9 cellular contexts compared by ENCODE assay signal in the genomic region with DNA sequence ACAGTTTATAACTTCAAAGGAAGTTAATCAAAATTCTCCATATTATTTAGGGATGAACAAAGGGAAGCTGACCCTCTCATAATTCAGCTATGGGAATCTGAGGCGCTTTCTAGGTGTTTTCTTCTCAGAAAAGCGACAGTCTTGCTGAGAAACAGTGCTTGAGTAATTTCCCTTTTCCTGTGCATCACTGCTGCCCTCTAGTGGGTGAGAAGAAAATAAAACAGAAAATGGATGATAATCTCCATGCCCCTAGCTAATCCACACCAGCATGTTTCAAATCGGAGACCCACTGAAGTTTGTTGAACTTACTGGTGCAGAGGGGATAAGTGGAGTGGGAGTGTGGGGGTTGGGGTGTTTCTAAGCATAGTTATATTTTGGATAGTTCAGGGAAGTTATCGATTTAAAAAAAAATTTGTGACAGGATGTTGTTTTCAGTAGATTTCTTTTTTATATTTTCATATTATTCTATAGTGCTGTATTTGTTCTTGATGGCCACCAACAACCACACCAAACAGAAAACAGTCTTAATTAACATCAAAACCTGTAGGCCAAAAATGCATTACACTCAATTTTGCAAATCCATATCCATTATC. TPM values are rescaled to one million over a fixed set of nuclear protein-coding genes. Genes with fewer than 3 reads are reported as not detected.
DNase-seq lines count a peak whose midpoint lies in the region; ATAC-seq and TF ChIP-seq lines count a peak whose summit lies in the region.
"Had no signal": no experiment of that assay in that cellular context is flagged by ENCODE, and none has a peak within 500 bp of the region (broad histone marks: within the 10 kb centered on the region; RNA-seq: fewer than 3 reads in every experiment).

No MANE protein-coding gene starts in this region.

- H3K23ac ChIP-seq in IMR-90 (ENCODE audit: low read depth, low read length): no peak overlapping the region

- H3K79me1 ChIP-seq in IMR-90 (ENCODE audit: low read depth in 1 of 2, low read length in 2 of 2): no peaks in the 10 kb centered on the region

- H3K4ac ChIP-seq in IMR-90 (ENCODE audit: low read depth, low read length): no peak overlapping the region

- H3K4me1 ChIP-seq in IMR-90 (ENCODE audit: control insufficient read depth, insufficient read depth, low read length) (no peaks in the 10 kb centered on the region), Panc1 (ENCODE audit: control insufficient read depth, insufficient read depth, low read length) (no peaks in the 10 kb centered on the region), tibial artery (no peaks in the 10 kb centered on the region)

- POLR2A ChIA-PET in AG04450 (lab: Yijun Ruan, JAX): no interaction called here
- POLR2A ChIA-PET in IMR-90 (lab: Charles Lee; ENCODE audit: unreplicated experiment): no interaction called here
- POLR2A ChIA-PET in Panc1 (lab: Charles Lee): no interaction called here

- H2AFZ ChIP-seq in IMR-90 (replicated peaks; ENCODE audit: low read length, poor library complexity): no peak overlapping the region

- H4K20me1 ChIP-seq in IMR-90 (ENCODE audit: insufficient read depth, low read length): no peaks in the 10 kb centered on the region

- BruUV-seq in IMR-90 (replicated peaks; lab: Mats Ljungman, UMichigan): no TSS peak
- BruUV-seq in Panc1 (replicated peaks; lab: Mats Ljungman, UMichigan): no TSS peak

- H4K5ac ChIP-seq in IMR-90 (ENCODE audit: low read depth, low read length): no peak overlapping the region

- H3K56ac ChIP-seq in IMR-90 (ENCODE audit: extremely low read depth, insufficient read depth, low read length): no peak overlapping the region

- in situ Hi-C loops in IMR-90 (cut with MboI; ENCODE audit: low sequenced_read_pairs): no loop called here
- in situ Hi-C loops in Panc1 (cut with HindIII; ENCODE audit: low pct_unique_long_range_greater_than_20kb, low sequenced_read_pairs): no loop called here

- H4K91ac ChIP-seq in IMR-90 (ENCODE audit: insufficient read depth, low read depth, low read length): no peak overlapping the region

- H2BK20ac ChIP-seq in IMR-90 (ENCODE audit: low read depth, low read length): no peak overlapping the region

- H2BK5ac ChIP-seq in IMR-90 (ENCODE audit: low read depth, low read length, poor library complexity, severe bottlenecking): no peak overlapping the region

- H3K4me2 ChIP-seq in IMR-90 (ENCODE audit: low read depth, low read length): peak overlapping the region; percentile 55; the same call in 1 of the 2 replicates

- H3K9ac ChIP-seq in IMR-90 (ENCODE audit: low read depth, low read length): no peak overlapping the region

- peak; percentile 79 for TF ChIP-seq CTCF in AG04450 (IDR thresholded peaks at IDR 0.05; ENCODE audit: low read depth, low read length)
- TF ChIP-seq CTCF in IMR-90 (conservative IDR thresholded peaks at IDR 0.05; ENCODE audit: low read depth, low read length): peak; percentile 75
- TF ChIP-seq CTCF in Panc1 (IDR thresholded peaks at IDR 0.05): peak; percentile 79
- peak; percentile 70 to 76 for TF ChIP-seq CTCF in tibial artery (IDR thresholded peaks at IDR 0.05)

- H3K36me3 ChIP-seq in IMR-90 (ENCODE audit: control insufficient read depth, insufficient read depth, low read length): no peaks in the 10 kb centered on the region
- no peaks in the 10 kb centered on the region for H3K36me3 ChIP-seq in Panc1 (ENCODE audit: control insufficient read depth, insufficient read depth, low read length)
- H3K36me3 ChIP-seq in tibial artery: no peaks in the 10 kb centered on the region

- no CpG with 5 or more reads among the region's 4 CpGs for WGBS in IMR-90 (ENCODE audit: extremely low coverage in 2 of 2, insufficient read length in 1 of 2), 2 experiments

- no peak overlapping the region for H2AK9ac ChIP-seq in IMR-90 (replicated peaks; ENCODE audit: low read depth, low read length, poor library complexity)

- no peak overlapping the region for H2AK5ac ChIP-seq in IMR-90 (ENCODE audit: low read depth, low read length)

- intact Hi-C loops in IMR-90 (cut with micrococcal nuclease) (loop anchor here (1.0 kb wide), 2 partner anchors 161 to 537 kb away; no protein-coding TSS in a partner anchor), Panc1 (cut with micrococcal nuclease; ENCODE audit: unreplicated experiment) (loop anchor here (5.0 kb wide), 1 partner anchor 353 kb away; no protein-coding TSS in a partner anchor), left colon (cut with DNase I, micrococcal nuclease) (no loop called here), tibial artery (cut with DNase I; ENCODE audit: low total_unique reads) (no loop called here)

- ATAC-seq in IMR-90 (ENCODE audit: low read depth) (peak; percentile 78), Panc1 (no peak), left colon (peak; percentile 49)

- peak; percentile 11 for DNase-seq in AG04450 (ENCODE audit: low read depth, low spot score)
- DNase-seq in GM03348 (ENCODE audit: low spot score): peak; percentile 77
- DNase-seq in IMR-90: peak; percentile 54
- peak; percentile 30 for DNase-seq in Panc1 (ENCODE audit: low read depth, low spot score)
- DNase-seq in central memory CD4-positive, alpha-beta T cell: peak; percentile 69
- DNase-seq in left colon: no peak
- no peak for DNase-seq in tibial artery
- DNase-seq in cortex of kidney (lab: John Stamatoyannopoulos, UW): no peak

- CTCF ChIA-PET in AG04450 (lab: Charles Lee) (interaction anchor here (0.6 to 3.8 kb wide), 24 partner anchors 8 to 648 kb away, joined by 3 to 30 read pairs (median 4); no protein-coding TSS in a partner anchor), IMR-90 (lab: Yijun Ruan, JAX) (interaction anchor here (0.6 to 1.5 kb wide), 8 partner anchors 10 to 354 kb away, joined by 3 to 6 read pairs (median 4); no protein-coding TSS in a partner anchor), Panc1 (lab: Charles Lee) (no interaction called here)

- dilution Hi-C loops in IMR-90 (cut with HindIII; ENCODE audit: low sequenced_read_pairs, unreplicated experiment): no loop called here

- no peak overlapping the region for H3K14ac ChIP-seq in IMR-90 (replicated peaks; ENCODE audit: low read depth, low read length)

- no peak overlapping the region for H3K18ac ChIP-seq in IMR-90 (ENCODE audit: low read depth, low read length)

- no peaks in the 10 kb centered on the region for H3K9me1 ChIP-seq in IMR-90 (ENCODE audit: insufficient read depth, low read length)

- no peak overlapping the region for H2BK15ac ChIP-seq in IMR-90 (ENCODE audit: low read depth, low read length)

- H2BK120ac ChIP-seq in IMR-90 (ENCODE audit: low read depth, low read length): no peak overlapping the region

- no peak for TF ChIP-seq POLR2A in IMR-90 (IDR thresholded peaks at IDR 0.05; ENCODE audit: low read depth, low read length)

- H3K27ac ChIP-seq in AG04450 (ENCODE audit: low read depth, low read length) (no peak overlapping the region), IMR-90 (ENCODE audit: insufficient read depth, low read length) (no peak overlapping the region), Panc1 (ENCODE audit: low read length) (no peak overlapping the region), tibial artery (no peak overlapping the region)

- H3K27me3 ChIP-seq in AG04450 (ENCODE audit: control insufficient read depth, insufficient read depth, low read length) (peaks cover 8% of the 10 kb centered on the region), IMR-90 (ENCODE audit: control insufficient read depth, insufficient read depth, low read length) (peaks cover 2% of the 10 kb centered on the region; the same call in 1 of the 2 replicates), Panc1 (ENCODE audit: control insufficient read depth, insufficient read depth, low read length) (no peaks in the 10 kb centered on the region; the same call in none of the 2 replicates), tibial artery (peaks cover 0 to 3% of the 10 kb centered on the region in 2 donors)

- H3K9me3 ChIP-seq in AG04450 (ENCODE audit: control insufficient read depth, insufficient read depth, low read length) (no peaks in the 10 kb centered on the region; the same call in 1 of the 2 replicates), IMR-90 (ENCODE audit: control insufficient read depth, insufficient read depth, low read length) (no peaks in the 10 kb centered on the region), Panc1 (ENCODE audit: control insufficient read depth, insufficient read depth, low read depth, low read length) (no peaks in the 10 kb centered on the region), tibial artery (no peaks in the 10 kb centered on the region)

- TF ChIP-seq RAD21 in IMR-90 (IDR thresholded peaks at IDR 0.05; ENCODE audit: low read length): peak; percentile 68

- H3K4me3 ChIP-seq in AG04450 (ENCODE audit: low read depth, low read length) (no peak overlapping the region), IMR-90 (ENCODE audit: insufficient read depth, low read depth, low read length) (no peak overlapping the region), Panc1 (ENCODE audit: low read depth in 2 of 2, low read length in 2 of 2) (no peak overlapping the region), tibial artery (no peak overlapping the region)

- no peak overlapping the region for H4K8ac ChIP-seq in IMR-90 (ENCODE audit: low read depth in 2 of 2, low read length in 2 of 2)

RNA-seq across cellular contexts. Expression of a gene that starts 21.4 kb away (rescaled TPM):
- polyA plus RNA-seq in AG04450 (2011; rRNA removed) (not detected in 2 replicates), IMR-90 (2012; rRNA removed) (not detected in 2 replicates)
- polyA minus RNA-seq in AG04450 (2011; rRNA and poly(A)+ RNA removed): not detected in 2 replicates
- total RNA-seq in IMR-90 (2012; rRNA removed) (not detected in 2 replicates), Panc1 (2021; ENCODE audit: unreplicated experiment) (1.5 TPM), left colon (10 to 100 TPM in 1 of 2 donors, 1 to 10 TPM in 1; 9.4 to 33.4 TPM)
- polyA plus RNA-seq in IMR-90 (2012; cell fraction: cytosol; rRNA removed): not detected in 2 replicates
- polyA plus RNA-seq in IMR-90 (2012; cell fraction: nucleus; rRNA removed; ENCODE audit: low replicate concordance): not detected in 2 replicates
- not detected for polyA plus RNA-seq in Panc1 (2012; ENCODE audit: insufficient read length)

RNA-seq across cellular contexts. Expression of a gene that starts 51.2 kb away (rescaled TPM):
- polyA plus RNA-seq in AG04450 (2011; rRNA removed) (not detected in 2 replicates), IMR-90 (2012; rRNA removed) (not detected in 2 replicates)
- polyA minus RNA-seq in AG04450 (2011; rRNA and poly(A)+ RNA removed): not detected in 2 replicates
- total RNA-seq in IMR-90 (2012; rRNA removed) (not detected in 2 replicates), Panc1 (2021; ENCODE audit: unreplicated experiment) (0.15 TPM), left colon (not detected)
- polyA plus RNA-seq in IMR-90 (2012; cell fraction: cytosol; rRNA removed): not detected in 2 replicates
- polyA plus RNA-seq in IMR-90 (2012; cell fraction: nucleus; rRNA removed; ENCODE audit: low replicate concordance): not detected in 2 replicates
- polyA plus RNA-seq in Panc1 (2012; ENCODE audit: insufficient read length): not detected
- total RNA-seq: skeletal muscle tissue had no signal

RNA-seq across cellular contexts. Expression of a gene that starts 55.7 kb away (rescaled TPM):
- polyA plus RNA-seq in AG04450 (2011; rRNA removed): not detected in 2 replicates
- not detected in 2 replicates for polyA minus RNA-seq in AG04450 (2011; rRNA and poly(A)+ RNA removed)
- total RNA-seq in IMR-90 (2012; rRNA removed): not detected in 2 replicates
- polyA plus RNA-seq in IMR-90 (2012; rRNA removed): not detected in 2 replicates
- polyA plus RNA-seq in IMR-90 (2012; cell fraction: cytosol; rRNA removed): not detected in 2 replicates
- not detected in 2 replicates for polyA plus RNA-seq in IMR-90 (2012; cell fraction: nucleus; rRNA removed; ENCODE audit: low replicate concordance)
- total RNA-seq in Panc1 (2021; ENCODE audit: unreplicated experiment): 0.28 TPM
- not detected for polyA plus RNA-seq in Panc1 (2012; ENCODE audit: insufficient read length)
- not detected for total RNA-seq in left colon
- total RNA-seq: skeletal muscle tissue had no signal

Comparison
In these comparisons a context has a peak if more than half of its experiments do, and no peak if none do; other contexts are left out.
1. DNase-seq: peak in AG04450 (single experiment), GM03348 (single experiment), IMR-90 (single experiment), Panc1 (single experiment) and central memory CD4-positive, alpha-beta T cell (single experiment); none in left colon (0 of 2), tibial artery (0 of 2) and cortex of kidney (single experiment).
2. intact Hi-C loops: an anchor here in IMR-90 (1.0 kb wide) and Panc1 (5.0 kb wide); none called in left colon and tibial artery.
3. Peak in every context shown above with its lines, with median percentiles within 50 percentile points of each other: CTCF ChIP-seq.